In the genomic region with DNA sequence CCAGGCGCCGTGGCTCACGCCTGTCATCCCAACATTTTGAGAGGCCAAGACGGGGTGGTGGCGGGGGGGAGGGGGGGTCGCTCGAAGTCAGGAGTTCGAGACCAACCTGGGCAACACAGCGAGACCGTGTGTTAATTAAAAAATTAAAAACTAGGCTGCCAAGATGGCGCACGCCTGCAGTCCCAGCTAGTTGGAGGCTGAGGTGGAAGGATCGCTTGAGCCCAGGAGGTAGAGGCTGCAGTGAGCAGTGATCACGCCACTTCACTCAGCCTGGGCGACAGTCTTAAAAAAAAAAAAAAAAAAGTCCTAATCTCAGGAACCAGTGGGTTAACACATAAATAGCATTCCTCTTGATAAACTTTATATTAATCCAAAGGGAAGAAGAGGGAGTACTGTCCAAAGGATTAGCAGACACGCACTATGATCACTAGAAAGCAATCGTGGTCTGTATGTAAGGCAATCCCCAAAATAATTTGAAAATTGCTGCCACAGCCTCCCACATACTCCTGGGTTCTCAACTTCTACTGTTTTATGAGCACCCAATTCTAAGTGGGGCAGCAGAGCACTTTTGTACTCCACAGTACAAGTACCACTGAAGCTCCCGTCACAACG, we compare ENCODE assay signal across 8 cellular contexts. TPM values are rescaled to one million over a fixed set of nuclear protein-coding genes. Genes with fewer than 3 reads are reported as not detected.
DNase-seq lines count a peak whose midpoint lies in the region; ATAC-seq and TF ChIP-seq lines count a peak whose summit lies in the region.

No MANE protein-coding gene starts in this region.

- H3K9me3 ChIP-seq in WERI-Rb-1 (ENCODE audit: severe bottlenecking) (no peaks in the 10 kb centered on the region), left ventricle myocardium inferior (replicated peaks) (no peaks in the 10 kb centered on the region)

- DNase-seq in HFF-Myc (ENCODE audit: extremely low read depth, low read depth) (no peak), WERI-Rb-1 (no peak), left ventricle myocardium inferior (no peak), NCI-H2029 (lab: John Stamatoyannopoulos, UW) (no peak), MV-4-11 (lab: John Stamatoyannopoulos, UW) (no peak), cerebellar nuclear complex (lab: John Stamatoyannopoulos, UW) (no peak)

- H3K27ac ChIP-seq in WERI-Rb-1 (peak overlapping the region; percentile 69), left ventricle myocardium inferior (replicated peaks) (peak overlapping the region; percentile 88), skin epidermis (peak overlapping the region in 20 of 21 experiments; percentile 55 to 93 (median 86))

- no peaks in the 10 kb centered on the region for H3K27me3 ChIP-seq in WERI-Rb-1 (ENCODE audit: insufficient read depth, low read depth, severe bottlenecking)
- H3K27me3 ChIP-seq in left ventricle myocardium inferior (ENCODE audit: low read depth) = peaks cover 36% of the 10 kb centered on the region

- H3K36me3 ChIP-seq in WERI-Rb-1 (peaks cover 7% of the 10 kb centered on the region), left ventricle myocardium inferior (peaks cover 19% of the 10 kb centered on the region)

- peaks cover 27% of the 10 kb centered on the region for H3K4me1 ChIP-seq in left ventricle myocardium inferior

- TF ChIP-seq CTCF in HFF-Myc (IDR thresholded peaks at IDR 0.05; ENCODE audit: low read depth, low read length, missing control alignments) (no peak), WERI-Rb-1 (IDR thresholded peaks at IDR 0.05; ENCODE audit: low read depth, low read length) (no peak), left ventricle myocardium inferior (IDR thresholded peaks at IDR 0.05; ENCODE audit: borderline replicate concordance) (no peak)

- intact Hi-C loops in left ventricle myocardium inferior (cut with micrococcal nuclease) = no loop called here

- H3K4me3 ChIP-seq in HFF-Myc (replicated peaks; ENCODE audit: low read depth, low read length) = peak overlapping the region; percentile 90
- H3K4me3 ChIP-seq in WERI-Rb-1 (ENCODE audit: low read depth, low read length) = peak overlapping the region; percentile 87
- H3K4me3 ChIP-seq in left ventricle myocardium inferior = peak overlapping the region; percentile 77
- peak overlapping the region; percentile 49 to 73 (median 62) for H3K4me3 ChIP-seq in skin epidermis

- ATAC-seq in GM19463 (IDR thresholded peaks at IDR 0.05; ENCODE audit: unreplicated experiment) = no peak

RNA-seq across cellular contexts. Expression of a gene that starts 0.6 kb away (rescaled TPM):
- total RNA-seq in left ventricle myocardium inferior = 7.7 TPM

RNA-seq across cellular contexts. Expression of a gene that starts 1.9 kb away (rescaled TPM):
- 0.14 TPM for total RNA-seq in left ventricle myocardium inferior

RNA-seq across cellular contexts. Expression of a gene that starts 15.0 kb away (rescaled TPM):
- total RNA-seq in left ventricle myocardium inferior = 4.5 TPM

RNA-seq across cellular contexts. Expression of a gene that starts 43.4 kb away (rescaled TPM):
- 0.08 TPM for total RNA-seq in left ventricle myocardium inferior
